32 cellular contexts compared by ENCODE assay signal in the genomic region with DNA sequence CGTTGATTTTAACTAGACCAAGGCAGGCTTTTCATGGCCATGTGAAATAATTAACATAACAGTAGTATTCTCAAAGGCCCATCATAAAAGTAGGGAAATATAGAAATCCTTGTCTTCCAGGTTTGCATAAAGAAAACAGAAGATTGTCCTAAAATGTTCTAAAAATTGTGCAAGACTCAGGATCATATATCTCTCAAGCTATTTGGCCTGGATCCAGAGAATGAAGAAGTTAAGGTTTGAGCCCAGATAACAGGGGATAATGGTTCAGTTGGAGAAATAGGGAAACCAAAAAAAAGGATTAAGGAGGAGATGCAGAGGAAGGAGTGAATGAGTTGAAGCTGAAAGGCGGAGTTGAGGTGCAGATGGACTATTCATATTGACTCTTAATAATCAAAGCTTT.
"Had no signal": no experiment of that assay in that cellular context is flagged by ENCODE, and none has a peak within 500 bp of the region (broad histone marks: within the 10 kb centered on the region; RNA-seq: fewer than 3 reads in every experiment).

No MANE protein-coding gene starts in this region.

- H3K4me2 ChIP-seq: hepatocyte had no signal

- H3K27ac ChIP-seq: adrenal gland, ascending aorta, gastrocnemius medialis, hepatocyte, neutrophil, right lobe of liver, stomach, thyroid gland, upper lobe of left lung, VCaP had no signal

- H3K4me3 ChIP-seq: adrenal gland, ascending aorta, gastrocnemius medialis, hepatocyte, mucosa of descending colon, right lobe of liver, stomach, thyroid gland, upper lobe of left lung had no signal

- H3K4me1 ChIP-seq: adrenal gland, ascending aorta, gastrocnemius medialis, right lobe of liver, stomach, thyroid gland, upper lobe of left lung had no signal

- H3K27me3 Mint-ChIP-seq: brain; progenitor cell of endocrine pancreas; stimulated activated memory B cell treated with anti-CD40 and anti-IgM and Interleukin-4, amounts not matched to agents 10 μg/mL and 1 μg/mL and 100 μg/mL, for 72 hours had no signal

- H3K4me1 Mint-ChIP-seq: brain; nephron progenitor cell; stimulated activated memory B cell treated with anti-CD40 and anti-IgM and Interleukin-4, amounts not matched to agents 10 μg/mL and 1 μg/mL and 100 μg/mL, for 72 hours had no signal

- H3K9me3 Mint-ChIP-seq: brain; nephron progenitor cell; stimulated activated memory B cell treated with anti-CD40 and anti-IgM and Interleukin-4, amounts not matched to agents 10 μg/mL and 1 μg/mL and 100 μg/mL, for 72 hours; T-helper 1 cell treated with Interleukin-12 subunit alpha and Interleukin-12 subunit beta and Interleukin-4 antibody, amounts not matched to agents 30 μg/mL and 1 μg/mL, for 36 hours had no signal

- H3K27ac Mint-ChIP-seq: activated naive CD8-positive, alpha-beta T cell; brain; nephron progenitor cell; progenitor cell of endocrine pancreas; stimulated activated memory B cell treated with anti-CD40 and anti-IgM and Interleukin-4, amounts not matched to agents 10 μg/mL and 1 μg/mL and 100 μg/mL, for 72 hours; T-helper 1 cell treated with Interleukin-12 subunit alpha and Interleukin-12 subunit beta and Interleukin-4 antibody, amounts not matched to agents 30 μg/mL and 1 μg/mL, for 36 hours had no signal

- DNase-seq: activated CD4-positive, alpha-beta T cell treated with anti-CD3 and anti-CD28 coated beads for 48 hours; activated CD4-positive, alpha-beta T cell treated with anti-CD3 and anti-CD28 coated beads, Interleukin-2, amount 50 U/mL, for 48 hours; activated CD8-positive, alpha-beta memory T cell treated with anti-CD3 and anti-CD28 coated beads for 24 hours; activated effector memory CD4-positive, alpha-beta T cell treated with Interleukin-2 at 50 U/mL for 16 hours; activated naive CD4-positive, alpha-beta T cell treated with Interleukin-2 at 50 U/mL for 16 hours; adrenal gland; cortex of kidney; gastrocnemius medialis; left cardiac atrium; left ventricle myocardium superior; mucosa of descending colon; nephron progenitor cell; right lobe of liver; small intestine; stimulated activated CD4-positive, alpha-beta T cell treated with anti-CD3 and anti-CD28 coated beads, Interleukin-1b, Interleukin-23, amount 100 ng/mL, for 48 hours; stimulated activated CD4-positive, alpha-beta T cell treated with anti-CD3 and anti-CD28 coated beads, Interleukin-4, amount 100 ng/mL, for 4 hours; stimulated activated CD8-positive, alpha-beta memory T cell treated with anti-CD3 and anti-CD28 coated beads, Interleukin-4, amount 100 ng/mL, for 48 hours; stomach; T-helper 9 cell; thyroid gland; upper lobe of left lung had no signal

- H2AFZ ChIP-seq: hepatocyte had no signal

- H3K36me3 ChIP-seq: adrenal gland, ascending aorta, gastrocnemius medialis, neutrophil, right lobe of liver, stomach, thyroid gland, upper lobe of left lung had no signal

- H3K27me3 ChIP-seq: adrenal gland, ascending aorta, gastrocnemius medialis, hepatocyte, neutrophil, right lobe of liver, stomach, thyroid gland, upper lobe of left lung had no signal

- ATAC-seq: activated CD4-positive, CD25-positive, alpha-beta regulatory T cell treated with anti-CD3 and anti-CD28 coated beads, Interleukin-2, amount 50 U/mL, for 24 hours; esophagus mucosa; gastrocnemius medialis; left cardiac atrium; left ventricle myocardium superior; mucosa of descending colon; right lobe of liver; stimulated activated memory B cell treated with anti-CD40 and anti-IgM and Interleukin-4, amounts not matched to agents 10 μg/mL and 1 μg/mL and 100 μg/mL, for 72 hours had no signal

- H3K9me3 ChIP-seq: ascending aorta, gastrocnemius medialis, mucosa of descending colon, neutrophil, right lobe of liver, stomach, thyroid gland, upper lobe of left lung had no signal

- H3K4me3 Mint-ChIP-seq: activated naive CD8-positive, alpha-beta T cell; brain; nephron progenitor cell; stimulated activated memory B cell treated with anti-CD40 and anti-IgM and Interleukin-4, amounts not matched to agents 10 μg/mL and 1 μg/mL and 100 μg/mL, for 72 hours; T-helper 1 cell treated with Interleukin-12 subunit alpha and Interleukin-12 subunit beta and Interleukin-4 antibody, amounts not matched to agents 30 μg/mL and 1 μg/mL, for 36 hours had no signal
